Comparison of ENCODE assay signal across 1 cellular context in the genomic region with DNA sequence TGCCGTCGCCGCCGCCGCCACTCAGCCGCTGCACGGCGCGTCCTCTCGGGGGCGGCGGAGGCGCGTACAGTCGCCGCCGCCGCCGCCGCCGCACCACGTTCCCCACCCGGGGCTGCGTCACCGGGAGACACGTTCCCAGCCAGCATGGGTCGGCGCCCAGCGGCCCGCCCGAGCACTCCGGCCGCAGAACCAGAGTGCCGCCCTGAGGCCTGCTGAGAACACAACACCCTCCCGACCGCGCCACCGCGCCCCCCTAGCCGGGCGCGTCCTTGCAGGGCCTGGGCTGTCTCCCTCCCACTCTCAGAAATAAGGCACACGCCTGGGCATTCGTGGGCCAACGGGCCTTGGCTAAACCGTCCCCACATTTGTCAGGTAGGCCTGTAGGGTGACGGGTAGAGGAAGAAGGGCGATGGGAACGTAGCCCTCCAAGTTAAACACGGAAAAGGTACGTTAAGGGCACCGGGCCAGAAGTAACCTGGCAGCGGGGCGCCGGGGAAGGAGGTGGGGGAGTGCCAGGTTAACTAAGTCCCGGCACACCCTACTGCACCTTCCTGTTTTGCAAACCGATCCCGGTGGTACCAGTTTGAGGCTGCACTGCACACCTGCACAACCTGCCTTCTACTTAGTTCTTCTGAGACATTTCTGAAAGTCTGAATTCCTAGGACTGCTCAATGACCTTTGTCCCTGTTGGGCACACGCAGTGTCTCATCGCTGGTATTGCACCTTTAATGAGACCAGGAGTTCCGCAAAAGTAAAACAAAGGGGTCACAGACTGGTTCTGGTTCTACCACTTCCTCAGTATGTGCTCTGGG.
TF ChIP-seq lines count a peak whose summit lies in the region.

TSS of gene MAP4K5 (minus strand) at position 68 of the 812 bp plus-strand sequence. CDS start 520 bp downstream, outside the sequence.

TF ChIP-seq in HEK293, 187 proteins besides CTCF, POLR2A, EP300 and RAD21 (continued from another document and continues in another):
- TF ChIP-seq, protein P1, sequence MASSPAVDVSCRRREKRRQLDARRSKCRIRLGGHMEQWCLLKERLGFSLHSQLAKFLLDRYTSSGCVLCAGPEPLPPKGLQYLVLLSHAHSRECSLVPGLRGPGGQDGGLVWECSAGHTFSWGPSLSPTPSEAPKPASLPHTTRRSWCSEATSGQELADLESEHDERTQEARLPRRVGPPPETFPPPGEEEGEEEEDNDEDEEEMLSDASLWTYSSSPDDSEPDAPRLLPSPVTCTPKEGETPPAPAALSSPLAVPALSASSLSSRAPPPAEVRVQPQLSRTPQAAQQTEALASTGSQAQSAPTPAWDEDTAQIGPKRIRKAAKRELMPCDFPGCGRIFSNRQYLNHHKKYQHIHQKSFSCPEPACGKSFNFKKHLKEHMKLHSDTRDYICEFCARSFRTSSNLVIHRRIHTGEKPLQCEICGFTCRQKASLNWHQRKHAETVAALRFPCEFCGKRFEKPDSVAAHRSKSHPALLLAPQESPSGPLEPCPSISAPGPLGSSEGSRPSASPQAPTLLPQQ (tag by site-specific recombination; IDR thresholded peaks at IDR 0.05), result peak; percentile 24; the same call in 1 of the 2 replicates
- TF ChIP-seq ZNF707 (tag by site-specific recombination; IDR thresholded peaks at IDR 0.05) (no peak), ZNF133 (tag by site-specific recombination; IDR thresholded peaks at IDR 0.05) (no peak), KLF10 (tag by site-specific recombination; IDR thresholded peaks at IDR 0.05) (peak; percentile 37; the same call in 1 of the 2 replicates), ZNF366 (tag by site-specific recombination; conservative IDR thresholded peaks at IDR 0.05) (0 out of 2 replicates have a peak, but pooled peaks have one; percentile 27), ZEB2 (tag by site-specific recombination; IDR thresholded peaks at IDR 0.05) (peak; percentile 37; the same call in 1 of the 2 replicates), PATZ1 (tag by site-specific recombination; IDR thresholded peaks at IDR 0.05) (peak; percentile 59), ZNF521 (tag by site-specific recombination; IDR thresholded peaks at IDR 0.05) (no peak), ZNF280D (tag by site-specific recombination; IDR thresholded peaks at IDR 0.05) (no peak), ZNF266 (tag by site-specific recombination; IDR thresholded peaks at IDR 0.05; ENCODE audit: low read depth) (no peak), ZNF664 (tag by site-specific recombination; IDR thresholded peaks at IDR 0.05) (no peak), ZBTB7A (tag by site-specific recombination; IDR thresholded peaks at IDR 0.05; ENCODE audit: low read depth) (no peak), ZNF138 (tag by site-specific recombination; IDR thresholded peaks at IDR 0.05; ENCODE audit: borderline replicate concordance) (no peak), KLF1 (tag by site-specific recombination; IDR thresholded peaks at IDR 0.05) (peak; percentile 65), ZFP69B (tag by site-specific recombination; IDR thresholded peaks at IDR 0.05) (no peak), ZNF202 (tag by site-specific recombination; IDR thresholded peaks at IDR 0.05; ENCODE audit: borderline replicate concordance) (no peak), GLIS2 (tag by site-specific recombination; IDR thresholded peaks at IDR 0.05) (peak; percentile 45; the same call in 1 of the 2 replicates), ZNF768 (tag by site-specific recombination; IDR thresholded peaks at IDR 0.05) (no peak), ZNF510 (tag by site-specific recombination; IDR thresholded peaks at IDR 0.05; ENCODE audit: insufficient replicate concordance) (no peak), KLF8 (tag by site-specific recombination; IDR thresholded peaks at IDR 0.05) (peak; percentile 62; the same call in 1 of the 2 replicates), ZNF843 (tag by site-specific recombination; IDR thresholded peaks at IDR 0.05) (no peak), ZNF426 (tag by site-specific recombination; IDR thresholded peaks at IDR 0.05) (no peak), OVOL3 (tag by site-specific recombination; IDR thresholded peaks at IDR 0.05) (no peak), GLIS1 (tag by site-specific recombination; IDR thresholded peaks at IDR 0.05) (peak; percentile 70), PRDM10 (tag by site-specific recombination; IDR thresholded peaks at IDR 0.05) (peak; percentile 48; the same call in 1 of the 2 replicates), ZNF561 (tag by site-specific recombination; IDR thresholded peaks at IDR 0.05; ENCODE audit: borderline replicate concordance) (peak; percentile 85; the same call in 1 of the 2 replicates), ZNF600 (tag by site-specific recombination; IDR thresholded peaks at IDR 0.05) (peak; percentile 58; the same call in 1 of the 2 replicates), WT1 (tag by site-specific recombination; IDR thresholded peaks at IDR 0.05) (peak; percentile 45), ZIC2 (tag by site-specific recombination; IDR thresholded peaks at IDR 0.05) (peak; percentile 91), ZBTB8A (tag by site-specific recombination; IDR thresholded peaks at IDR 0.05) (peak; percentile 98), ZNF18 (tag by site-specific recombination; IDR thresholded peaks at IDR 0.05) (no peak), HIC1 (tag by site-specific recombination; IDR thresholded peaks at IDR 0.05) (peak; percentile 48; the same call in 1 of the 2 replicates), ZNF423 (tag by site-specific recombination; IDR thresholded peaks at IDR 0.05) (peak; percentile 38), ZSCAN5A (tag by site-specific recombination; IDR thresholded peaks at IDR 0.05) (no peak)
- TF ChIP-seq, protein P2, sequence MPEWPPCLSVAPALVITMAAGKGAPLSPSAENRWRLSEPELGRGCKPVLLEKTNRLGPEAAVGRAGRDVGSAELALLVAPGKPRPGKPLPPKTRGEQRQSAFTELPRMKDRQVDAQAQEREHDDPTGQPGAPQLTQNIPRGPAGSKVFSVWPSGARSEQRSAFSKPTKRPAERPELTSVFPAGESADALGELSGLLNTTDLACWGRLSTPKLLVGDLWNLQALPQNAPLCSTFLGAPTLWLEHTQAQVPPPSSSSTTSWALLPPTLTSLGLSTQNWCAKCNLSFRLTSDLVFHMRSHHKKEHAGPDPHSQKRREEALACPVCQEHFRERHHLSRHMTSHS (tag by site-specific recombination; IDR thresholded peaks at IDR 0.05), result no peak
